In the genomic region with DNA sequence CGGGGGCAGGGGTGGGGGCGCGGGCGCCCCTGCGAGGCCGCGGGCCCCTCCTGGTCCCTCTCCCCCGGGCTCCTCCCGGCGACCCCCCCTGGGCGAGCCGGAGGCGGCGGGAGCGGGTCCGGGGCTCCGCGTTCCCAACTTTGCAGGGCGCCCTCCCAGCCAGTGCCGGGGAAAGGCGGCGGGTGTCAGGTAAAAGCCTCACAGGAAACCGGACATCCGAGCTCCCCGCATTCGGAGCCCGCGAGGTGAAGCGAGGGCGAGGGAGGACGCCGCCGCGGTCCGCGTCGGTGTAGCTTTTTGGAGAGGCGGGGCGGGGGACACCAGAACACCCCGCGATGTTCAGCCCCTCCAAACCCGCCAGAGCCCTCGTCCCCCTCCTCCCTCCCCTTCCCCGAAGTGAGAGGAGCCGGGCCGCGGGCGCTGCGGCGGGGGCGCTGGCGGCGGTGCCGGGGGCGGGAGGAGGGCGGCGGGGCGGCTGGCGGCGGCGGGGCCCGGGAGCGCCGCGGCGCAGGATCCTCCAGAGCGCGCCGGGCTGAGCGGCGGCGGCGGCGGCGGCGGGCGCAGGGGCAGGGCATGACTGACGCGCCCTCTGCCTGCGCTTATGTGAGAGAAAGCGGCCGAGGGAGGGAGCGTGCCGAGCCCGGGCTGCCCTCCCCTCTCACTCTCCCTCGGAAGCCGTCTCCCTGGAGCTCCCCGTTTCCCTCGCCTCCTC, we compare ENCODE assay signal across 8 cellular contexts. TPM values are rescaled to one million over a fixed set of nuclear protein-coding genes. Genes with fewer than 3 reads are reported as not detected.
DNase-seq lines count a peak whose midpoint lies in the region; ATAC-seq and TF ChIP-seq lines count a peak whose summit lies in the region.

A gene with protein sequence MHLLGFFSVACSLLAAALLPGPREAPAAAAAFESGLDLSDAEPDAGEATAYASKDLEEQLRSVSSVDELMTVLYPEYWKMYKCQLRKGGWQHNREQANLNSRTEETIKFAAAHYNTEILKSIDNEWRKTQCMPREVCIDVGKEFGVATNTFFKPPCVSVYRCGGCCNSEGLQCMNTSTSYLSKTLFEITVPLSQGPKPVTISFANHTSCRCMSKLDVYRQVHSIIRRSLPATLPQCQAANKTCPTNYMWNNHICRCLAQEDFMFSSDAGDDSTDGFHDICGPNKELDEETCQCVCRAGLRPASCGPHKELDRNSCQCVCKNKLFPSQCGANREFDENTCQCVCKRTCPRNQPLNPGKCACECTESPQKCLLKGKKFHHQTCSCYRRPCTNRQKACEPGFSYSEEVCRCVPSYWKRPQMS (minus strand): TSS at position 575 of the 712 bp plus-strand sequence. CDS start 611 bp downstream, outside the sequence.

- peak within 1 kb of the TSS in 4 of 5 experiments; percentile 34 to 72 (median 56) for H3K27ac Mint-ChIP-seq in brain

- DNase-seq in AG04449 (ENCODE audit: low read depth, low spot score) (no peak), NOMO-1 treated with DMSO at 0.1 percent for 48 hours (lab: John Stamatoyannopoulos, UW; ENCODE audit: unreplicated experiment) (peak; percentile 46), gastrocnemius medialis (peak; percentile 9 to 32)
- DNase-seq in activated effector memory CD4-positive, alpha-beta T cell treated with anti-CD3 and anti-CD28 coated beads, Interleukin-2, amount 50 U/mL, for 16 hours: no peak

- H3K9me3 Mint-ChIP-seq in brain: no peaks in the 10 kb centered on the region

- no peak within 1 kb of the TSS for H3K9ac ChIP-seq in iPS-18a (ENCODE audit: low read length)

- peak within 1 kb of the TSS; percentile 78 for H3K4me3 ChIP-seq in AG04449 (ENCODE audit: low read depth, low read length)
- H3K4me3 ChIP-seq in iPS-18a (ENCODE audit: low read length): peak within 1 kb of the TSS; percentile 66
- H3K4me3 ChIP-seq in gastrocnemius medialis: peak within 1 kb of the TSS; percentile 61 to 72 (median 69)

- H3K36me3 Mint-ChIP-seq in brain: no peaks in the 10 kb centered on the region

- H3K36me3 ChIP-seq in iPS-18a (ENCODE audit: control insufficient read depth, low read depth, low read length) (no peaks in the 10 kb centered on the region), gastrocnemius medialis (no peaks in the 10 kb centered on the region)

- POLR2A ChIA-PET in AG04449 (lab: Yijun Ruan, JAX): interaction anchor here (0.9 to 4.2 kb wide), 8 partner anchors 44 to 278 kb away, joined by 3 to 33 read pairs (median 6); no protein-coding TSS in a partner anchor

- in situ Hi-C loops in gastrocnemius medialis (cut with MboI; ENCODE audit: low sequenced_read_pairs in 4 of 4): no loop called here

- intact Hi-C loops in gastrocnemius medialis (cut with DNase I; ENCODE audit: low total_unique reads): loop anchor here (10.0 kb wide), 2 partner anchors 218 to 418 kb away; no protein-coding TSS in a partner anchor

- ATAC-seq in GM18505 (IDR thresholded peaks at IDR 0.05; ENCODE audit: unreplicated experiment): peak; percentile 89
- peak; percentile 80 for ATAC-seq in HG02970 (IDR thresholded peaks at IDR 0.05; ENCODE audit: low FRiP score, unreplicated experiment)
- peak; percentile 76 to 77 for ATAC-seq in gastrocnemius medialis

- no peaks in the 10 kb centered on the region for H3K9me3 ChIP-seq in iPS-18a (ENCODE audit: control insufficient read depth, low read depth, low read length)
- H3K9me3 ChIP-seq in gastrocnemius medialis: no peaks in the 10 kb centered on the region

- CTCF ChIA-PET in AG04449 (lab: Yijun Ruan, JAX): interaction anchor here (0.7 to 3.8 kb wide), 13 partner anchors 10 to 413 kb away, joined by 3 to 52 read pairs (median 4); no protein-coding TSS in a partner anchor

- H3K27ac ChIP-seq in iPS-18a (ENCODE audit: low read length) (no peak within 1 kb of the TSS), gastrocnemius medialis (peak within 1 kb of the TSS; percentile 67 to 79 (median 71))

- H3K27me3 ChIP-seq in iPS-18a (ENCODE audit: control insufficient read depth, insufficient read depth, low read length): peaks cover 32% of the 10 kb centered on the region
- H3K27me3 ChIP-seq in gastrocnemius medialis: no peaks in the 10 kb centered on the region

- peaks cover 21% of the 10 kb centered on the region for H3K4me1 Mint-ChIP-seq in brain

- H3K27me3 Mint-ChIP-seq in brain: peaks cover 23% of the 10 kb centered on the region

- TF ChIP-seq CTCF in AG04449 (IDR thresholded peaks at IDR 0.05; ENCODE audit: insufficient read depth, low read length, missing control alignments) (peak; percentile 37), brain (conservative IDR thresholded peaks at IDR 0.05) (no peak), gastrocnemius medialis (IDR thresholded peaks at IDR 0.05 in 4 of 5, conservative IDR thresholded peaks at IDR 0.05 in 1 of 5) (peak in 1 of 5 experiments; percentile 32)

- TF ChIP-seq POLR2A in GM18505 (IDR thresholded peaks at IDR 0.05; ENCODE audit: borderline replicate concordance, extremely low read depth, insufficient read depth, insufficient read length): no peak
- no peak for TF ChIP-seq POLR2A in gastrocnemius medialis (IDR thresholded peaks at IDR 0.05)

- H3K4me1 ChIP-seq in iPS-18a (ENCODE audit: control insufficient read depth, low read depth, low read length) (no peaks in the 10 kb centered on the region), gastrocnemius medialis (peaks cover 5 to 7% of the 10 kb centered on the region in 2 donors)

- H3K4me3 Mint-ChIP-seq in brain: peak within 1 kb of the TSS; percentile 87 to 91 (median 90)

RNA-seq across cellular contexts. Expression of the gene that starts here (rescaled TPM):
- polyA plus RNA-seq in brain (ENCODE audit: insufficient read depth, low read depth, low replicate concordance): 2.0 TPM
- total RNA-seq in gastrocnemius medialis: 1 to 10 TPM; 1.1 to 2.9 (median 2.3) TPM

Comparison
In these comparisons a context has a peak if more than half of its experiments do, and no peak if none do; other contexts are left out.
1. DNase-seq: peak in NOMO-1 treated with DMSO at 0.1 percent for 48 hours (single experiment) and gastrocnemius medialis (2 of 2); none in AG04449 (single experiment) and activated effector memory CD4-positive, alpha-beta T cell treated with anti-CD3 and anti-CD28 coated beads, Interleukin-2, amount 50 U/mL, for 16 hours (single experiment).
2. Peak in every context shown above with its lines, with median percentiles within 50 percentile points of each other: H3K4me3 ChIP-seq and ATAC-seq.